9 cellular contexts compared by ENCODE assay signal in the genomic region with DNA sequence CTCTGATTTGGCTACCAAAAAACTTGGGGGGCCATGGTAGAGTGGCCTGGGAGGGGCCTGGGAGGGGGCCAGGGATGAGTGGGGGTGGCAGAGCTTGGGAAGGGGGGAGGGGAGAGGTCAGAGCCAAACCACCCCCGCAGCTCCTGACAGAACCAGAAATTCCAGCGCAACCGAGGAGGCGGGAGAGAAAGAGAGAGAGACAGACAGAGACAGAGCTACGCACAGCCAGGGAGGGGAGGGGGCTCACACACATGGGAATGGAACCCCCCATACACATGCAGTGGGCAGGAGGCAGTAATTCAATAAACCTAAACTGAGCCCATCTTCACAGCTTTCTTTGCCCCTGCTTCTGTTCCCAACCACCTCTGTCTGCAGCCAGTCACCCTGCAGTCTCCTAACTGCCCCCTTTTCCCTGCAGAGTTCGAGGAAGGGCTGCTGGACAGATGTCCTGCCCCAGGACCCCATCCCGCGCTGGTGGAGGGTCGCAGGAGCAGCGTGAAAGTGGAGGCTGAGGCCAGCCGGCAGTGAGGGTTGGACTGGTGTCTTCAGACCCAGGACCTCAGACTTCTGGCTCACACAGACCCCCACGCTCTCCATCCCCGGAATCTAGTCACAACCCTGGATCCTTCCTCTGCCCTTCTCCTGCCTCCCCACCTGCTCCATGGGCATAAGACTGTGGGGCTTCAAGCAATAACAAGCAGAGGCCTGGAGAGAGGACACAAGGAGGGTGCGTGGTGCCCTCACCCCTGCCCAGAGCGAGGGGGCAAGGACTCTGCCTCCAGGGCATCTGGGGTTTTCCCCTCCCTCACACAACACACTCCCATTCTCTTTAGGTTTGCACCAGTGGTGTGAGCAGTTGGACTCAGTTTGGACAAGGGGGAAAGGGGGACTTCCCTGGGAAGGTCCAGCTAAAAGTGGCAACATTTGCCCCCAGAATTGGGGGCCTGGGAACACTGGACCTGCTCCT. TPM values are rescaled to one million over a fixed set of nuclear protein-coding genes. Genes with fewer than 3 reads are reported as not detected.
A peak's percentile ranks its signal among the peaks of the same experiment; 100 is the strongest.
DNase-seq lines count a peak whose midpoint lies in the region; ATAC-seq and TF ChIP-seq lines count a peak whose summit lies in the region.
"Had no signal": no experiment of that assay in that cellular context is flagged by ENCODE, and none has a peak within 500 bp of the region (broad histone marks: within the 10 kb centered on the region; RNA-seq: fewer than 3 reads in every experiment).

No MANE protein-coding gene starts in this region.

- CTCF ChIA-PET in activated CD8-positive, alpha-beta T cell treated with anti-CD3 and anti-CD28 coated beads, Interleukin-2, amount 10 ng/mL, durations not matched to agents 7 days and 5 days (lab: Charles Lee) = interaction anchor here (0.7 to 18.4 kb wide), 10 partner anchors 11 to 514 kb away, joined by 3 to 233 read pairs (median 5); partner anchors contain the start of genes NEMP1, STAT6 and ZBTB39

- peak overlapping the region in 20 of 21 experiments; percentile 22 to 100 (median 79) for H3K27ac ChIP-seq in skin epidermis

- peak; percentile 38 for TF ChIP-seq POLR2A in GM19099 (IDR thresholded peaks at IDR 0.05; ENCODE audit: extremely low read depth, insufficient read length, low read depth)

- POLR2A ChIA-PET in activated CD8-positive, alpha-beta T cell treated with anti-CD3 and anti-CD28 coated beads, Interleukin-2, amount 10 ng/mL, durations not matched to agents 7 days and 5 days (lab: Charles Lee) = interaction anchor here (0.9 to 3.9 kb wide), 6 partner anchors 10 to 29 kb away, joined by 4 to 58 read pairs (median 5); partner anchors contain the start of genes NEMP1 and STAT6

- H3K36me3 Mint-ChIP-seq in activated CD8-positive, alpha-beta T cell treated with anti-CD3 and anti-CD28 coated beads, Interleukin-2, amount 10 ng/mL, durations not matched to agents 7 days and 5 days (ENCODE audit: low read depth) = peaks cover 66% of the 10 kb centered on the region

- no peaks in the 10 kb centered on the region for H3K9me3 Mint-ChIP-seq in activated CD8-positive, alpha-beta T cell treated with anti-CD3 and anti-CD28 coated beads, Interleukin-2, amount 10 ng/mL, durations not matched to agents 7 days and 5 days (ENCODE audit: insufficient read depth)

- intact Hi-C loops in left ventricle myocardium superior (cut with micrococcal nuclease) = no loop called here

- peak overlapping the region; percentile 92 for H3K27ac Mint-ChIP-seq in activated CD8-positive, alpha-beta T cell treated with anti-CD3 and anti-CD28 coated beads, Interleukin-2, amount 10 ng/mL, durations not matched to agents 7 days and 5 days

- no peaks in the 10 kb centered on the region for H3K27me3 Mint-ChIP-seq in activated CD8-positive, alpha-beta T cell treated with anti-CD3 and anti-CD28 coated beads, Interleukin-2, amount 10 ng/mL, durations not matched to agents 7 days and 5 days (ENCODE audit: low read depth)

- peak overlapping the region; percentile 62 for H3K4me3 Mint-ChIP-seq in activated CD8-positive, alpha-beta T cell treated with anti-CD3 and anti-CD28 coated beads, Interleukin-2, amount 10 ng/mL, durations not matched to agents 7 days and 5 days

- no peak for DNase-seq in activated CD8-positive, alpha-beta T cell treated with anti-CD3 and anti-CD28 coated beads, Interleukin-2, amount 10 ng/mL, durations not matched to agents 7 days and 5 days
- peak; percentile 29 for DNase-seq in left ventricle myocardium superior
- DNase-seq in NCI-H226 = no peak
- no peak for DNase-seq in T1000 (lab: John Stamatoyannopoulos, UW)
- no peak for DNase-seq in stimulated activated CD4-positive, alpha-beta T cell treated with anti-CD3 and anti-CD28 coated beads, Interleukin-4, amount 100 ng/mL, for 24 hours

- H3K4me1 Mint-ChIP-seq in activated CD8-positive, alpha-beta T cell treated with anti-CD3 and anti-CD28 coated beads, Interleukin-2, amount 10 ng/mL, durations not matched to agents 7 days and 5 days (ENCODE audit: low read depth) = peaks cover 59% of the 10 kb centered on the region

- no peak overlapping the region for H3K4me3 ChIP-seq in skin epidermis

- no peak for ATAC-seq in activated CD8-positive, alpha-beta T cell treated with anti-CD3 and anti-CD28 coated beads, Interleukin-2, amount 10 ng/mL, durations not matched to agents 7 days and 5 days
- ATAC-seq in left ventricle myocardium superior (no peak), HG03439 (IDR thresholded peaks at IDR 0.05; ENCODE audit: unreplicated experiment) (no peak)

RNA-seq across cellular contexts. Expression of gene NAB2, which starts 5.6 kb away (rescaled TPM):
- total RNA-seq in activated CD8-positive, alpha-beta T cell treated with anti-CD3 and anti-CD28 coated beads, Interleukin-2, amount 10 ng/mL, durations not matched to agents 7 days and 5 days = 10 to 100 TPM; 12.9 to 13.7 TPM
- 10.9 TPM for total RNA-seq in left ventricle myocardium superior

RNA-seq across cellular contexts. Expression of gene NEMP1, which starts 15.9 kb away (rescaled TPM):
- total RNA-seq in activated CD8-positive, alpha-beta T cell treated with anti-CD3 and anti-CD28 coated beads, Interleukin-2, amount 10 ng/mL, durations not matched to agents 7 days and 5 days = 10 to 100 TPM; 56.4 to 56.9 TPM
- total RNA-seq in left ventricle myocardium superior = 3.7 TPM

RNA-seq across cellular contexts. Expression of gene STAT6, which starts 16.7 kb away (rescaled TPM):
- total RNA-seq in activated CD8-positive, alpha-beta T cell treated with anti-CD3 and anti-CD28 coated beads, Interleukin-2, amount 10 ng/mL, durations not matched to agents 7 days and 5 days = 100 to 1,000 TPM; 189 TPM
- 46.1 TPM for total RNA-seq in left ventricle myocardium superior

RNA-seq across cellular contexts. Expression of gene LRP1, which starts 33.8 kb away (rescaled TPM):
- total RNA-seq in activated CD8-positive, alpha-beta T cell treated with anti-CD3 and anti-CD28 coated beads, Interleukin-2, amount 10 ng/mL, durations not matched to agents 7 days and 5 days = under 1 TPM; 0.39 to 0.40 TPM
- 108 TPM for total RNA-seq in left ventricle myocardium superior

RNA-seq across cellular contexts. Expression of gene MYO1A, which starts 44.5 kb away (rescaled TPM):
- 1 to 10 TPM; 1.3 to 1.4 TPM for total RNA-seq in activated CD8-positive, alpha-beta T cell treated with anti-CD3 and anti-CD28 coated beads, Interleukin-2, amount 10 ng/mL, durations not matched to agents 7 days and 5 days
- total RNA-seq in left ventricle myocardium superior = not detected
- total RNA-seq: frontal cortex had no signal

Comparison
In these comparisons a context has a peak if more than half of its experiments do, and no peak if none do; other contexts are left out.
1. RNA of gene NEMP1, which starts 15.9 kb away (total RNA-seq): 56.4 to 56.9 TPM in activated CD8-positive, alpha-beta T cell treated with anti-CD3 and anti-CD28 coated beads, Interleukin-2, amount 10 ng/mL, durations not matched to agents 7 days and 5 days; 3.7 TPM in left ventricle myocardium superior (single experiment); every median in the first group is over 10 times any median in the second.